7 cellular contexts compared by ENCODE assay signal in the genomic region with DNA sequence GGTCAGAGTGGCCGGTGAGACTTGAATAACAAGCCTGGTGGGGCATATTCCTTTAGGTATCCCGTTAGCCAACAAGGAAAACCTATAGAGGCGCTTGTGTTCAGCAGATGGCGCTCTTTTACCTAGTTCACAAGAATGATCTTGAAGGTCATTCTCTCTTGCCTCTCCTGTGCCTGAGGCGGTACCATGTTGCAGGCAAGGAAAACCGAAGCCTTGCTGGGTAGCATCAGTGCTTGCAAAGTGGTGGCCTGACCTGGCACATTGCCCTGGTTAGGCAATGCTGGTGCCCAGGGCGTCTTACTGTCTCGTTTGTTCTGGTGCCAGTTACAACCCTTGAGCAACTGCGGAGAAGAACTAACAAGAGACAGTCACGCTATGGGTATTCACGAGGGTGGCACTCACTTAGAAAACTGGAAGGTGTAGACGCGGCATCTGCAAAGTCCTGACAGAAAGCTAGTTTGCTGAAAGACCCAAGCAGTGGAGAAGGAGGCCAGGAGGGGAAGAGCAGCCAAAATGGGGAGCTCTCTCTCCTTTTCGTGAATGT. TPM values are rescaled to one million over a fixed set of nuclear protein-coding genes. Genes with fewer than 3 reads are reported as not detected.
DNase-seq lines count a peak whose midpoint lies in the region; ATAC-seq and TF ChIP-seq lines count a peak whose summit lies in the region.

No MANE protein-coding gene starts in this region.

- H3K4me1 ChIP-seq in body of pancreas = peaks cover 18% of the 10 kb centered on the region

- no peaks in the 10 kb centered on the region for H3K27me3 ChIP-seq in body of pancreas

- WGBS in body of pancreas, 2 donors = 36 to 67% methylated on average over 9 to 14 of the region's 14 CpGs

- intact Hi-C loops in body of pancreas (cut with DNase I) = loop anchor here (10.0 kb wide), 1 partner anchor 342 kb away; no protein-coding TSS in a partner anchor

- TF ChIP-seq CTCF in body of pancreas (IDR thresholded peaks at IDR 0.05) = peak; percentile 49 to 85 (median 74)

- H3K36me3 ChIP-seq in body of pancreas (replicated peaks in 1 of 2; ENCODE audit: insufficient read depth in 1 of 2, low read depth in 2 of 2) = no peaks in the 10 kb centered on the region

- H3K9me3 ChIP-seq in body of pancreas = no peaks in the 10 kb centered on the region

- peak overlapping the region in 3 of 4 donors; percentile 47 to 58 (median 52) for H3K27ac ChIP-seq in body of pancreas

- TF ChIP-seq POLR2A in body of pancreas (IDR thresholded peaks at IDR 0.05) = no peak

- H3K4me3 ChIP-seq in body of pancreas (no peak overlapping the region), skeletal muscle cell (ENCODE audit: low read depth, low read length) (no peak overlapping the region)

- DNase-seq in GM04503 (ENCODE audit: low read depth) (peak; percentile 91), MV-4-11 (lab: John Stamatoyannopoulos, UW) (peak; percentile 60), SK-N-DZ (ENCODE audit: low spot score) (peak; percentile 82), body of pancreas (peak; percentile 82 to 90 (median 88)), iPS DF 19.7 (ENCODE audit: low read depth, low spot score) (peak; percentile 60), skeletal muscle cell (ENCODE audit: low read depth) (peak; percentile 52)

- ATAC-seq in body of pancreas (peak; percentile 87), HG03442 (IDR thresholded peaks at IDR 0.05; ENCODE audit: unreplicated experiment) (no peak)

RNA-seq across cellular contexts. Expression of a gene that starts 56.7 kb away (rescaled TPM):
- polyA plus RNA-seq in SK-N-DZ (2014; cell fraction: cytosol; rRNA removed) = 203 and 210 TPM in 2 replicates
- polyA plus RNA-seq in SK-N-DZ (2014; cell fraction: nucleus; rRNA removed) = 227 and 240 TPM in 2 replicates
- total RNA-seq in body of pancreas = 100 to 1,000 TPM in 1 of 2 donors, 10 to 100 TPM in 1; 81.5 to 224 TPM
